Comparison of ENCODE assay signal across 22 cellular contexts in genomic region chr4:54794033-54794432, GRCh38.
"Had no signal": no experiment of that assay in that cellular context is flagged by ENCODE, and none has a peak within 500 bp of the region (broad histone marks: within the 10 kb centered on the region; RNA-seq: fewer than 3 reads in every experiment).

No MANE protein-coding gene starts in this region.

- DNase-seq: activated B cell treated with CpG ODN at 0.5 μM for 24 hours; activated CD4-positive, alpha-beta T cell treated with anti-CD3 and anti-CD28 coated beads for 1 hour; activated CD4-positive, alpha-beta T cell treated with anti-CD3 and anti-CD28 coated beads, Interleukin-2, amount 10 ng/mL, durations not matched to agents 24 days and 14 days; activated CD4-positive, alpha-beta T cell treated with anti-CD3 and anti-CD28 coated beads, Interleukin-2, amount 50 U/mL, for 48 hours; activated gamma-delta T cell; activated naive CD4-positive, alpha-beta T cell treated with anti-CD3 and anti-CD28 coated beads, Interleukin-2, amount 10 ng/mL, durations not matched to agents 7 days and 5 days; activated naive CD8-positive, alpha-beta T cell treated with anti-CD3 and anti-CD28 coated beads for 36 hours; activated T-cell treated with anti-CD3 and anti-CD28 coated beads for 4 hours; activated T-cell treated with anti-CD3 and anti-CD28 coated beads, Interleukin-2, amount 50 U/mL, for 48 hours; brain microvascular endothelial cell; MM.1S; NCI-H1105; NCI-H1436 treated with DMSO at 0.1 percent for 48 hours; NCI-H1930; NCI-H2107; NCI-H2171 treated with DMSO at 0.1 percent for 48 hours; NCI-H226; NCI-H526 treated with DMSO at 0.1 percent for 48 hours; NCI-H82; Peyer's patch; SHP77; T1000 had no signal
